In the genomic region with DNA sequence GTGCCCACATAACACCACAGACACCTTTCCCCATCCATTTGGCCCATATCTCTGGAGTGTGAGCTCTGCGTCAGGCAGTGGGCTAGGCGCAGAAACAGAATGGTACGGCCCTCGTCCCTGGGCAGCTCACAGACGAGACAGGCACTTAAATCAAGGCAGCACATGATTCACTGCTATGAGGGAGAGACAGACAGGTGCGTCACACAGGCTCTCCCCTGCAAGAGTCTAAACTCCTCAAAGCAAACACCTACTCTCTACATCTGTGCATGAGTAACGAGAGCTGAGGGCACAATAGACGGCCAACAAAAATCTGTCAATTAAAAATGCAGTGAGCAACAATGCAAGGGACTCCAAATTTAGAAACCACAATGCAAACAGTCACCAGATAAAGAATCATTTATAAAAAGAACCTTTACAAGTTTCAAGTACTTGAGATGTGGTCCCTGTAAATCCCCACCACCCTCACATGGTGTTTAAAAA, we compare ENCODE assay signal across 25 cellular contexts.
A peak's percentile ranks its signal among the peaks of the same experiment; 100 is the strongest.
DNase-seq lines count a peak whose midpoint lies in the region; ATAC-seq and TF ChIP-seq lines count a peak whose summit lies in the region.
"Had no signal": no experiment of that assay in that cellular context is flagged by ENCODE, and none has a peak within 500 bp of the region (broad histone marks: within the 10 kb centered on the region; RNA-seq: fewer than 3 reads in every experiment).

No MANE protein-coding gene starts in this region.

- no peak overlapping the region for H4K91ac ChIP-seq in neuronal stem cell (ENCODE audit: low read depth, low read length, poor library complexity)

- H3K4me3 Mint-ChIP-seq in Calu3 (ENCODE audit: low read depth, unreplicated experiment), result no peak overlapping the region
- H3K4me3 Mint-ChIP-seq: activated CD8-positive, alpha-beta memory T cell treated with anti-CD3 and anti-CD28 coated beads, Interleukin-2, amount 10 ng/mL, durations not matched to agents 7 days and 5 days; brain; CD8-positive, alpha-beta T cell; stimulated activated memory B cell treated with anti-CD40 and anti-IgM and Interleukin-4, amounts not matched to agents 10 μg/mL and 1 μg/mL and 100 μg/mL, for 72 hours had no signal

- H3K79me1 ChIP-seq in neuronal stem cell (ENCODE audit: low read depth, low read length), result no peaks in the 10 kb centered on the region

- no peak overlapping the region for H3K27ac ChIP-seq in neuronal stem cell (replicated peaks; ENCODE audit: low read length)
- H3K27ac ChIP-seq: A549, sigmoid colon had no signal

- no peaks in the 10 kb centered on the region for H3K27me3 ChIP-seq in neuronal stem cell (ENCODE audit: control insufficient read depth in 3 of 3, insufficient read depth in 3 of 3, low read depth in 1 of 3, low read length in 3 of 3)
- H3K27me3 ChIP-seq: sigmoid colon had no signal

- ATAC-seq in GM21360 (IDR thresholded peaks at IDR 0.05; ENCODE audit: unreplicated experiment), result no peak
- ATAC-seq: A549; activated CD8-positive, alpha-beta memory T cell treated with anti-CD3 and anti-CD28 coated beads, Interleukin-2, amount 10 ng/mL, durations not matched to agents 7 days and 5 days; CD8-positive, alpha-beta T cell; stimulated activated memory B cell treated with anti-CD40 and anti-IgM and Interleukin-4, amounts not matched to agents 10 μg/mL and 1 μg/mL and 100 μg/mL, for 72 hours had no signal

- H3K4me2 ChIP-seq in neuronal stem cell (ENCODE audit: insufficient read depth, low read length, poor library complexity, severe bottlenecking), result no peak overlapping the region
- H3K4me2 ChIP-seq: A549 had no signal

- H3K4me1 Mint-ChIP-seq in Calu3 (ENCODE audit: low read depth, unreplicated experiment), result peaks cover 18% of the 10 kb centered on the region
- H3K4me1 Mint-ChIP-seq: stimulated activated memory B cell treated with anti-CD40 and anti-IgM and Interleukin-4, amounts not matched to agents 10 μg/mL and 1 μg/mL and 100 μg/mL, for 72 hours had no signal

- H3K4me1 ChIP-seq in neuronal stem cell (ENCODE audit: control insufficient read depth in 2 of 2, insufficient read depth in 1 of 2, low read depth in 1 of 2, low read length in 2 of 2), result no peaks in the 10 kb centered on the region
- H3K4me1 ChIP-seq: A549 had no signal

- H2BK12ac ChIP-seq in neuronal stem cell (ENCODE audit: low read length), result no peak overlapping the region

- DNase-seq in Ammon's horn (ENCODE audit: low spot score) (peak; percentile 29), NCI-H2029 treated with DMSO at 0.1 percent for 48 hours (lab: John Stamatoyannopoulos, UW) (peak; percentile 86), fibroblast of the aortic adventitia (ENCODE audit: low read depth) (peak; percentile 56), neuronal stem cell (ENCODE audit: low spot score) (no peak), Calu3 (no peak), NCI-H2171 treated with DMSO at 0.1 percent for 48 hours (lab: John Stamatoyannopoulos, UW) (no peak)
- DNase-seq in activated CD4-positive, alpha-beta T cell treated with anti-CD3 and anti-CD28 coated beads for 1 hour, result no peak
- DNase-seq: activated CD4-positive, alpha-beta T cell treated with anti-CD3 and anti-CD28 coated beads, Interleukin-2, amount 50 U/mL, for 1 hour; activated CD8-positive, alpha-beta memory T cell treated with anti-CD3 and anti-CD28 coated beads, Interleukin-2, amount 10 ng/mL, durations not matched to agents 7 days and 5 days; activated naive CD4-positive, alpha-beta T cell; activated T-cell treated with anti-CD3 and anti-CD28 coated beads, Interleukin-2, amount 50 U/mL, for 48 hours; AML-193; CD8-positive, alpha-beta T cell; GOT3; kidney; NCI-H187 treated with DMSO at 0.1 percent for 48 hours; OCI-M1; sigmoid colon; stimulated activated CD4-positive, alpha-beta T cell treated with anti-CD3 and anti-CD28 coated beads, Interleukin-4, amount 100 ng/mL, for 4 hours; T-helper 9 cell had no signal

- no peaks in the 10 kb centered on the region for H3K27me3 Mint-ChIP-seq in Calu3 (ENCODE audit: unreplicated experiment)
- H3K27me3 Mint-ChIP-seq: activated CD8-positive, alpha-beta memory T cell treated with anti-CD3 and anti-CD28 coated beads, Interleukin-2, amount 10 ng/mL, durations not matched to agents 7 days and 5 days; stimulated activated memory B cell treated with anti-CD40 and anti-IgM and Interleukin-4, amounts not matched to agents 10 μg/mL and 1 μg/mL and 100 μg/mL, for 72 hours had no signal

- no peak overlapping the region for H2AK5ac ChIP-seq in neuronal stem cell (ENCODE audit: low read depth, low read length)

- no peak overlapping the region for H3K14ac ChIP-seq in neuronal stem cell (ENCODE audit: low read length)

- no peak overlapping the region for H2AFZ ChIP-seq in neuronal stem cell (ENCODE audit: low read length)

- peaks cover 0 to 3% of the 10 kb centered on the region in 2 donors for H3K9me3 ChIP-seq in neuronal stem cell (replicated peaks in 1 of 2; ENCODE audit: control insufficient read depth in 2 of 2, insufficient read depth in 1 of 2, low read depth in 1 of 2, low read length in 2 of 2)
- H3K9me3 ChIP-seq: sigmoid colon had no signal

- no peak overlapping the region for H3K23ac ChIP-seq in neuronal stem cell (ENCODE audit: low read depth, low read length, poor library complexity)

- no peak overlapping the region for H2BK120ac ChIP-seq in neuronal stem cell (ENCODE audit: low read depth, low read length)

- no peaks in the 10 kb centered on the region for H3K36me3 Mint-ChIP-seq in Calu3 (ENCODE audit: insufficient read depth, unreplicated experiment)
- H3K36me3 Mint-ChIP-seq: activated CD8-positive, alpha-beta memory T cell treated with anti-CD3 and anti-CD28 coated beads, Interleukin-2, amount 10 ng/mL, durations not matched to agents 7 days and 5 days; brain; CD8-positive, alpha-beta T cell; stimulated activated memory B cell treated with anti-CD40 and anti-IgM and Interleukin-4, amounts not matched to agents 10 μg/mL and 1 μg/mL and 100 μg/mL, for 72 hours had no signal

- no peak overlapping the region for H3K4ac ChIP-seq in neuronal stem cell (ENCODE audit: low read length)

- BruUV-seq in Calu3 (replicated peaks; lab: Mats Ljungman, UMichigan), result no TSS peak

- TF ChIP-seq CTCF in fibroblast of the aortic adventitia (IDR thresholded peaks at IDR 0.05; ENCODE audit: insufficient read depth, low read length) (no peak), Calu3 (IDR thresholded peaks at IDR 0.05; ENCODE audit: unreplicated experiment) (no peak)

- intact Hi-C loops in Calu3 (cut with micrococcal nuclease; ENCODE audit: unreplicated experiment), result no loop called here

- peaks cover 9% of the 10 kb centered on the region for H3K9me3 Mint-ChIP-seq in Calu3 (ENCODE audit: low read depth, unreplicated experiment)
- H3K9me3 Mint-ChIP-seq: brain had no signal

- H2BK15ac ChIP-seq in neuronal stem cell (ENCODE audit: low read length), result no peak overlapping the region

- no peak overlapping the region for H3K27ac Mint-ChIP-seq in Calu3 (ENCODE audit: unreplicated experiment)
- H3K27ac Mint-ChIP-seq: activated CD8-positive, alpha-beta memory T cell treated with anti-CD3 and anti-CD28 coated beads, Interleukin-2, amount 10 ng/mL, durations not matched to agents 7 days and 5 days; brain; CD8-positive, alpha-beta T cell; stimulated activated memory B cell treated with anti-CD40 and anti-IgM and Interleukin-4, amounts not matched to agents 10 μg/mL and 1 μg/mL and 100 μg/mL, for 72 hours had no signal

- H3K9ac ChIP-seq in neuronal stem cell (ENCODE audit: low read depth, low read length, poor library complexity), result peak overlapping the region; percentile 15

- H3K4me3 ChIP-seq in fibroblast of the aortic adventitia (ENCODE audit: low read depth, low read length), result no peak overlapping the region
- H3K4me3 ChIP-seq in neuronal stem cell (ENCODE audit: low read length in 2 of 2), result no peak overlapping the region
- H3K4me3 ChIP-seq: A549, lung, sigmoid colon had no signal

- no peaks in the 10 kb centered on the region for H3K36me3 ChIP-seq in neuronal stem cell (replicated peaks in 1 of 2; ENCODE audit: control insufficient read depth in 2 of 2, insufficient read depth in 2 of 2, low read length in 2 of 2)
- H3K36me3 ChIP-seq: sigmoid colon had no signal

- no CpG with 5 or more reads among the region's 8 CpGs for whole genome bisulfite sequencing in neuronal stem cell (ENCODE audit: extremely low coverage in 2 of 2, insufficient read length in 2 of 2, insufficient replicate concordance in 1 of 2), 2 donors

- H2BK5ac ChIP-seq in neuronal stem cell (ENCODE audit: low read length), result no peak overlapping the region

- H3K18ac ChIP-seq in neuronal stem cell (ENCODE audit: low read length), result peak overlapping the region; percentile 23

- no peak overlapping the region for H4K8ac ChIP-seq in neuronal stem cell (ENCODE audit: low read depth, low read length)

- CTCF ChIA-PET in Calu3 (lab: Charles Lee), result no interaction called here

Comparison
In these comparisons a context has a peak if more than half of its experiments do, and no peak if none do; other contexts are left out.
1. DNase-seq: peak in Ammon's horn (single experiment), NCI-H2029 treated with DMSO at 0.1 percent for 48 hours (single experiment) and fibroblast of the aortic adventitia (single experiment); none in neuronal stem cell (single experiment), activated CD4-positive, alpha-beta T cell treated with anti-CD3 and anti-CD28 coated beads for 1 hour (single experiment), Calu3 (single experiment) and NCI-H2171 treated with DMSO at 0.1 percent for 48 hours (single experiment).